Comparison of ENCODE assay signal across 23 cellular contexts in the genomic region with DNA sequence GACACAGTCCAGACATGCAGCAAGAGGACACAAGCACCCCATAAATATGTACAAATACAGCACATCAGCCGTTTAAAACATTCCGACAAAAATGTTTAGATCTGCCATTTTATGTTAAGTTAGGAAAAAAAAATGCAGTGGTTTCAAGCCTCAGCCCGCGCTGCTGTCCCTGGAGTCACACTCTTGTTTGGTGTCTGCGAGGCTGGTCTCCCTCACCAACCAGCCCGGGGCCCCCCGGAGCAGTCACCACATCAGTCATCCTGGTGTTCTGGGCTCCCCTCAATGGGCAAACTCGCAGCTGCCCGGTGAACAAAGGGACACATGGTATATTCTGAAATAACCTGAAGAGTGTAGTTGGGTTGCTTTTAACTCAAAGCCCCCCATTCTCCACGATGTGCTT.
"Had no signal": no experiment of that assay in that cellular context is flagged by ENCODE, and none has a peak within 500 bp of the region (broad histone marks: within the 10 kb centered on the region; RNA-seq: fewer than 3 reads in every experiment).

No MANE protein-coding gene starts in this region.

- H3K27ac ChIP-seq: RWPE1, SJCRH30 had no signal

- H3K36me3 ChIP-seq: MG63, SJCRH30 had no signal

- DNase-seq: IMR-90; Karpas-422; KG1; MG63; NCI-H1092; NCI-H1105 treated with DMSO at 0.1 percent for 48 hours; NCI-H1417 treated with DMSO at 0.1 percent for 48 hours; NCI-H146; NCI-H1694 treated with DMSO at 0.1 percent for 48 hours; NCI-H1930; NCI-H2081; NCI-H2107; NCI-H2227 treated with DMSO at 0.1 percent for 48 hours; NCI-H524; NCI-H526 treated with DMSO at 0.1 percent for 48 hours; NCI-H748 treated with DMSO at 0.1 percent for 48 hours; NK-92 treated with Interleukin-12 subunit alpha and Interleukin-12 subunit beta, amount 100 ng/mL, for 24 hours; PC-3; SHP77 treated with DMSO at 0.1 percent for 48 hours; SJCRH30 had no signal

- H3K9me3 ChIP-seq: MG63, SJCRH30 had no signal

- ATAC-seq: Panc1, PC-3, SK-N-SH treated with all-trans-retinoic acid at 6 μM for 48 hours had no signal

- H3K4me3 ChIP-seq: MG63, SJCRH30 had no signal

- H3K4me1 ChIP-seq: SJCRH30 had no signal
